In the genomic region with DNA sequence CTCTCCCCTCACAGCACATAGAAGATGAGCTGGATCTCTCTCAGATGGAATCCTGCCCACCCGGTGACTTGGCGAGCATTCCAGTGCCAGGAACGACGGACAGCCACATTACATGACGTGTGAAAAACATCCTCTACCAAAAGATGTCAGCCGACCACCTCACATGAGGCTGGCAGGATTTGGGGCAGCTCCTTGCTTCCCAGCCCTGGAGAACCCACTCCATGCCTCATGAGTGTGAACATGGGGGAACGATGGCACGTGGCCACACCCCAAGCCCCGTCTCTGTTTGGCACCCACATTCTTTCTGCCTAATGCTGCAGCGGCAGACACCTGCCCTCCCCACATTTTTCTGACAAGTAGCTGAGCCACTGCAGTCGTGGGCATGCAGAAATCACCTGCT, we compare ENCODE assay signal across 15 cellular contexts.
DNase-seq lines count a peak whose midpoint lies in the region; ATAC-seq and TF ChIP-seq lines count a peak whose summit lies in the region.
"Had no signal": no experiment of that assay in that cellular context is flagged by ENCODE, and none has a peak within 500 bp of the region (broad histone marks: within the 10 kb centered on the region; RNA-seq: fewer than 3 reads in every experiment).

No MANE protein-coding gene starts in this region.

- H3K27ac Mint-ChIP-seq in Calu3 (ENCODE audit: unreplicated experiment) (peak overlapping the region; percentile 72), T-cell (no peak overlapping the region)
- H3K27ac Mint-ChIP-seq: CD4-positive, alpha-beta T cell had no signal

- H3K4me1 ChIP-seq in gastrocnemius medialis, result peaks cover 8 to 13% of the 10 kb centered on the region in 2 donors

- H3K4me1 Mint-ChIP-seq in Calu3 (ENCODE audit: low read depth, unreplicated experiment) (no peaks in the 10 kb centered on the region), T-cell (no peaks in the 10 kb centered on the region)
- H3K4me1 Mint-ChIP-seq: naive thymus-derived CD8-positive, alpha-beta T cell had no signal

- BruUV-seq in Calu3 (replicated peaks; lab: Mats Ljungman, UMichigan), result no TSS peak

- no peak overlapping the region for H3K4me3 ChIP-seq in gastrocnemius medialis

- ATAC-seq in gastrocnemius medialis (no peak), HG02610 (IDR thresholded peaks at IDR 0.05; ENCODE audit: unreplicated experiment) (no peak), T-cell (replicated peaks in 1 of 4) (no peak), HG02623 (IDR thresholded peaks at IDR 0.05; ENCODE audit: unreplicated experiment) (no peak)
- ATAC-seq: naive thymus-derived CD8-positive, alpha-beta T cell had no signal

- H3K27ac ChIP-seq in angular gyrus (ENCODE audit: low read depth, low read length) (peak overlapping the region; percentile 74), layer of hippocampus (ENCODE audit: low read depth, low read length) (peak overlapping the region; percentile 74), gastrocnemius medialis (peak overlapping the region; percentile 18 to 50 (median 40))
- H3K27ac ChIP-seq: KMS-11, WERI-Rb-1 had no signal

- no peaks in the 10 kb centered on the region for H3K27me3 ChIP-seq in layer of hippocampus (ENCODE audit: control insufficient read depth, insufficient read depth, low read length)
- no peaks in the 10 kb centered on the region for H3K27me3 ChIP-seq in gastrocnemius medialis

- in situ Hi-C loops in gastrocnemius medialis (cut with MboI; ENCODE audit: low sequenced_read_pairs in 4 of 4), result no loop called here

- POLR2A ChIA-PET in T-cell (lab: Charles Lee), result no interaction called here

- no peak for TF ChIP-seq CTCF in Calu3 (IDR thresholded peaks at IDR 0.05; ENCODE audit: unreplicated experiment)
- TF ChIP-seq CTCF in gastrocnemius medialis (IDR thresholded peaks at IDR 0.05 in 4 of 5, conservative IDR thresholded peaks at IDR 0.05 in 1 of 5), result no peak

- H3K36me3 ChIP-seq in gastrocnemius medialis, result no peaks in the 10 kb centered on the region

- intact Hi-C loops in Calu3 (cut with micrococcal nuclease; ENCODE audit: unreplicated experiment) (no loop called here), gastrocnemius medialis (cut with DNase I; ENCODE audit: low total_unique reads) (no loop called here)

- TF ChIP-seq POLR2A in gastrocnemius medialis (IDR thresholded peaks at IDR 0.05), result no peak

- DNase-seq in Calu3 (no peak), gastrocnemius medialis (no peak), KG1 (lab: John Stamatoyannopoulos, UW) (no peak), T-cell (no peak)
- DNase-seq: activated CD4-positive, alpha-beta T cell treated with anti-CD3 and anti-CD28 coated beads, Interleukin-2, amount 50 U/mL, for 4 hours; CD4-positive, alpha-beta T cell; naive thymus-derived CD8-positive, alpha-beta T cell; SHP77 treated with DMSO at 0.1 percent for 48 hours; T-helper 2 cell; WERI-Rb-1 had no signal

- no peak overlapping the region for H3K4me3 Mint-ChIP-seq in Calu3 (ENCODE audit: low read depth, unreplicated experiment)
- H3K4me3 Mint-ChIP-seq in T-cell, result no peak overlapping the region
- H3K4me3 Mint-ChIP-seq: CD4-positive, alpha-beta T cell; naive thymus-derived CD8-positive, alpha-beta T cell had no signal

- H3K36me3 Mint-ChIP-seq in Calu3 (ENCODE audit: insufficient read depth, unreplicated experiment) (no peaks in the 10 kb centered on the region), T-cell (no peaks in the 10 kb centered on the region)
- H3K36me3 Mint-ChIP-seq: naive thymus-derived CD8-positive, alpha-beta T cell had no signal

- H3K9me3 Mint-ChIP-seq in Calu3 (ENCODE audit: low read depth, unreplicated experiment) (no peaks in the 10 kb centered on the region), T-cell (no peaks in the 10 kb centered on the region)
- H3K9me3 Mint-ChIP-seq: CD4-positive, alpha-beta T cell; naive thymus-derived CD8-positive, alpha-beta T cell had no signal

- H3K9me3 ChIP-seq in gastrocnemius medialis, result no peaks in the 10 kb centered on the region

- H3K27me3 Mint-ChIP-seq in Calu3 (ENCODE audit: unreplicated experiment) (no peaks in the 10 kb centered on the region), T-cell (peaks cover 5 to 11% of the 10 kb centered on the region in 2 donors)

- CTCF ChIA-PET in Calu3 (lab: Charles Lee), result interaction anchor here (0.9 to 1.5 kb wide), 3 partner anchors 86 to 298 kb away, joined by 5 to 14 read pairs (median 5); no protein-coding TSS in a partner anchor
- CTCF ChIA-PET in T-cell (lab: Charles Lee), result no interaction called here
